ENCODE assay signal across 11 cellular contexts in genomic region chr13:30466841-30467252, GRCh38. TPM values are rescaled to one million over a fixed set of nuclear protein-coding genes. Genes with fewer than 3 reads are reported as not detected.
A peak's percentile ranks its signal among the peaks of the same experiment; 100 is the strongest.
DNase-seq lines count a peak whose midpoint lies in the region; ATAC-seq and TF ChIP-seq lines count a peak whose summit lies in the region.
"Had no signal": no experiment of that assay in that cellular context is flagged by ENCODE, and none has a peak within 500 bp of the region (broad histone marks: within the 10 kb centered on the region; RNA-seq: fewer than 3 reads in every experiment).

No MANE protein-coding gene starts in this region.

- no TSS peak for BruUV-seq in A673 (replicated peaks; lab: Mats Ljungman, UMichigan)
- no TSS peak for BruUV-seq in OCI-LY7 (replicated peaks; lab: Mats Ljungman, UMichigan)
- no TSS peak for BruUV-seq in mammary epithelial cell (replicated peaks; lab: Mats Ljungman, UMichigan)

- peaks cover 48% of the 10 kb centered on the region for H3K79me2 ChIP-seq in OCI-LY7 (ENCODE audit: insufficient read depth, low read depth, low read length)
- peaks cover 33% of the 10 kb centered on the region for H3K79me2 ChIP-seq in mammary epithelial cell (ENCODE audit: insufficient read depth, low read length)

- H2AFZ ChIP-seq in OCI-LY7 (ENCODE audit: low read length) (peak overlapping the region; percentile 77), mammary epithelial cell (ENCODE audit: low read depth, low read length) (peak overlapping the region; percentile 97)

- no peaks in the 10 kb centered on the region for H3K9me3 ChIP-seq in A673 (ENCODE audit: low read depth, low read length, poor library complexity, severe bottlenecking)
- no peaks in the 10 kb centered on the region for H3K9me3 ChIP-seq in OCI-LY7 (ENCODE audit: low read length)
- H3K9me3 ChIP-seq in mammary epithelial cell (replicated peaks; ENCODE audit: insufficient read depth, low read length), result no peaks in the 10 kb centered on the region
- H3K9me3 ChIP-seq in esophagus muscularis mucosa, result no peaks in the 10 kb centered on the region
- no peaks in the 10 kb centered on the region for H3K9me3 ChIP-seq in gastroesophageal sphincter
- H3K9me3 ChIP-seq: upper lobe of right lung had no signal

- WGBS in mammary epithelial cell (ENCODE audit: low coverage, missing lambda C conversion rate), result 67% methylated on average over 4 of the region's 4 CpGs
- 55% methylated on average over 4 of the region's 4 CpGs for WGBS in esophagus muscularis mucosa
- 43 to 62% methylated on average over 3 to 4 of the region's 4 CpGs for WGBS in gastroesophageal sphincter (ENCODE audit: low coverage in 1 of 2), 2 donors

- H4K20me1 ChIP-seq in OCI-LY7 (ENCODE audit: insufficient read depth, low read length) (peaks cover 18% of the 10 kb centered on the region), mammary epithelial cell (ENCODE audit: insufficient read depth, low read length) (no peaks in the 10 kb centered on the region)

- TF ChIP-seq POLR2A in esophagus muscularis mucosa (IDR thresholded peaks at IDR 0.05; ENCODE audit: low read depth) (no peak), gastroesophageal sphincter (IDR thresholded peaks at IDR 0.05) (no peak)

- dilution Hi-C loops in mammary epithelial cell (cut with HindIII; ENCODE audit: low sequenced_read_pairs), result no loop called here

- TF ChIP-seq CTCF in A673 (conservative IDR thresholded peaks at IDR 0.05; ENCODE audit: low read depth, low read length) (no peak), OCI-LY7 (conservative IDR thresholded peaks at IDR 0.05; ENCODE audit: low read length) (no peak), mammary epithelial cell (conservative IDR thresholded peaks at IDR 0.05 in 1 of 2, IDR thresholded peaks at IDR 0.05 in 1 of 2; ENCODE audit: extremely low read depth in 1 of 2, insufficient read depth in 1 of 2, low read depth in 1 of 2, low read length in 2 of 2) (no peak), esophagus muscularis mucosa (IDR thresholded peaks at IDR 0.05) (no peak), gastroesophageal sphincter (IDR thresholded peaks at IDR 0.05) (no peak)

- in situ Hi-C loops in mammary epithelial cell (cut with MboI; ENCODE audit: low sequenced_read_pairs in 2 of 2), result loop anchor here (10.0 to 25.0 kb wide), 2 partner anchors 148 to 330 kb away; partner anchors contain the start of gene USPL1 (in 1 of the 2)

- DNase-seq in A673 (ENCODE audit: low spot score), result peak; percentile 48
- DNase-seq in H4 (ENCODE audit: low spot score), result peak; percentile 36
- peak; percentile 81 for DNase-seq in OCI-LY7 (ENCODE audit: low spot score)
- DNase-seq in mammary epithelial cell, result no peak
- DNase-seq in cerebellum (ENCODE audit: low spot score), result no peak
- DNase-seq in esophagus muscularis mucosa (ENCODE audit: extremely low spot score), result no peak
- no peak for DNase-seq in hypothalamus (lab: John Stamatoyannopoulos, UW)
- DNase-seq: upper lobe of right lung had no signal

- H3K36me3 ChIP-seq in A673 (ENCODE audit: insufficient read depth, low read length, poor library complexity, severe bottlenecking) (peaks cover 21% of the 10 kb centered on the region), OCI-LY7 (ENCODE audit: insufficient read depth, low read length) (peaks cover 32% of the 10 kb centered on the region), mammary epithelial cell (ENCODE audit: insufficient read depth, low read length) (peaks cover 9% of the 10 kb centered on the region), esophagus muscularis mucosa (peaks cover 0 to 15% (median 10%) of the 10 kb centered on the region in 4 donors), gastroesophageal sphincter (peaks cover 0 to 14% of the 10 kb centered on the region in 2 donors)

- POLR2A ChIA-PET in A673 (lab: Charles Lee; ENCODE audit: low non-redundant PET) (interaction anchor here (0.8 kb wide), 1 partner anchor 517 kb away, joined by 7 read pairs; no protein-coding TSS in a partner anchor), OCI-LY7 (lab: Charles Lee) (interaction anchor here (0.9 to 2.5 kb wide), 10 partner anchors 9 to 150 kb away, joined by 3 to 12 read pairs (median 5); partner anchors contain the start of gene USPL1)

- H3K4me3 ChIP-seq in A673 (ENCODE audit: low read depth, low read length, poor library complexity, severe bottlenecking) (peak overlapping the region; percentile 82), OCI-LY7 (ENCODE audit: low read depth, low read length, poor library complexity, severe bottlenecking) (peak overlapping the region; percentile 99), mammary epithelial cell (replicated peaks in 1 of 3; ENCODE audit: insufficient read depth in 1 of 3, low read depth in 2 of 3, low read length in 3 of 3) (no peak overlapping the region), esophagus muscularis mucosa (no peak overlapping the region), gastroesophageal sphincter (no peak overlapping the region)

- no peaks in the 10 kb centered on the region for H3K9me2 ChIP-seq in OCI-LY7 (ENCODE audit: insufficient read depth, low read length)

- H3K4me1 ChIP-seq in A673 (ENCODE audit: insufficient read depth, low read length, poor library complexity, severe bottlenecking) (peaks cover 26% of the 10 kb centered on the region), OCI-LY7 (ENCODE audit: insufficient read depth, low read length, poor library complexity, severe bottlenecking) (peaks cover 37% of the 10 kb centered on the region), mammary epithelial cell (ENCODE audit: insufficient read depth, low read length) (peaks cover 23% of the 10 kb centered on the region), esophagus muscularis mucosa (peaks cover 24 to 28% (median 26%) of the 10 kb centered on the region in 4 donors), gastroesophageal sphincter (peaks cover 11 to 25% (median 14%) of the 10 kb centered on the region in 3 donors)

- no peak for TF ChIP-seq EP300 in esophagus muscularis mucosa (IDR thresholded peaks at IDR 0.05)
- no peak for TF ChIP-seq EP300 in gastroesophageal sphincter (IDR thresholded peaks at IDR 0.05)

- H3K27ac ChIP-seq in A673 (ENCODE audit: low read depth, low read length, poor library complexity, severe bottlenecking) (peak overlapping the region; percentile 100), OCI-LY7 (ENCODE audit: low read depth, low read length, poor library complexity, severe bottlenecking) (peak overlapping the region; percentile 93), mammary epithelial cell (ENCODE audit: insufficient read depth, low read depth, low read length) (peak overlapping the region; percentile 89), esophagus muscularis mucosa (replicated peaks in 1 of 4) (no peak overlapping the region), gastroesophageal sphincter (no peak overlapping the region)
- H3K27ac ChIP-seq: upper lobe of right lung had no signal

- H3K27me3 ChIP-seq in A673 (replicated peaks; ENCODE audit: insufficient read depth, low read depth, low read length, poor library complexity), result no peaks in the 10 kb centered on the region
- no peaks in the 10 kb centered on the region for H3K27me3 ChIP-seq in mammary epithelial cell (ENCODE audit: insufficient read depth, low read length)
- H3K27me3 ChIP-seq in esophagus muscularis mucosa, result no peaks in the 10 kb centered on the region
- H3K27me3 ChIP-seq in gastroesophageal sphincter, result no peaks in the 10 kb centered on the region
- H3K27me3 ChIP-seq: upper lobe of right lung had no signal

- H3K9ac ChIP-seq in mammary epithelial cell (ENCODE audit: insufficient read depth, low read length), result peak overlapping the region; percentile 84

- H3K4me2 ChIP-seq in OCI-LY7 (ENCODE audit: low read length), result peak overlapping the region; percentile 92
- peak overlapping the region; percentile 91 for H3K4me2 ChIP-seq in mammary epithelial cell (ENCODE audit: insufficient read depth, low read depth, low read length)

- CTCF ChIA-PET in A673 (lab: Charles Lee), result no interaction called here
- CTCF ChIA-PET in OCI-LY7 (lab: Charles Lee; ENCODE audit: unreplicated experiment), result no interaction called here
- CTCF ChIA-PET in mammary epithelial cell (lab: Charles Lee; ENCODE audit: low non-redundant PET), result no interaction called here

- intact Hi-C loops in A673 (cut with micrococcal nuclease; ENCODE audit: unreplicated experiment) (loop anchor here (1.0 to 5.0 kb wide), 3 partner anchors 105 to 335 kb away; partner anchors contain the start of gene USPL1), OCI-LY7 (cut with micrococcal nuclease; ENCODE audit: unreplicated experiment) (loop anchor here (1.0 to 10.0 kb wide), 7 partner anchors 22 to 338 kb away; partner anchors contain the start of gene KATNAL1), mammary epithelial cell (cut with micrococcal nuclease) (loop anchor here (10.0 kb wide), 1 partner anchor 208 kb away; no protein-coding TSS in a partner anchor), esophagus muscularis mucosa (cut with DNase I) (loop anchor here (5.0 to 10.0 kb wide), 5 partner anchors 208 to 622 kb away; no protein-coding TSS in a partner anchor)

- no peak for ATAC-seq in gastroesophageal sphincter
- ATAC-seq: upper lobe of right lung had no signal

RNA-seq across cellular contexts. Expression of gene HMGB1, which starts 1.1 kb away (rescaled TPM):
- total RNA-seq in A673 (2021), result 1,533 and 1,602 TPM in 2 replicates
- total RNA-seq in H4 (2014; rRNA removed; shearing (Covaris generic)), result 764 and 846 TPM in 2 replicates
- total RNA-seq in OCI-LY7 (2014; rRNA removed; shearing (Covaris generic)), result 1,288 and 1,675 TPM in 2 replicates
- 1,114 and 1,344 TPM in 2 replicates for total RNA-seq in OCI-LY7 (2022)
- 100 to 1,000 TPM in 1 of 2 donors, 10 to 100 TPM in 1; 78.0 to 273 TPM for total RNA-seq in mammary epithelial cell
- 192 TPM for polyA plus RNA-seq in mammary epithelial cell
- 58.7 TPM for polyA minus RNA-seq in mammary epithelial cell
- 278 TPM for total RNA-seq in cerebellum
- 100 to 1,000 TPM; 169 to 229 (median 218) TPM for total RNA-seq in esophagus muscularis mucosa
- total RNA-seq in gastroesophageal sphincter, result 100 to 1,000 TPM; 255 to 350 (median 337) TPM

RNA-seq across cellular contexts. Expression of gene UBE2L5, which starts 44.6 kb away (rescaled TPM):
- total RNA-seq in A673 (2021) (0.21 TPM in 1 of 2 replicates, not detected in the other), OCI-LY7 (2022) (1.00 and 1.8 TPM in 2 replicates), mammary epithelial cell (not detected), cerebellum (0.64 TPM), esophagus muscularis mucosa (under 1 TPM in 1 of 4 donors, not detected in 3; 0.39 TPM), gastroesophageal sphincter (under 1 TPM in 1 of 4 donors, not detected in 3; 0.31 TPM)
- total RNA-seq in H4 (2014; rRNA removed; shearing (Covaris generic)), result not detected in 2 replicates
- 0.15 and 0.22 TPM in 2 replicates for total RNA-seq in OCI-LY7 (2014; rRNA removed; shearing (Covaris generic))
- not detected for polyA plus RNA-seq in mammary epithelial cell
- 0.67 TPM for polyA minus RNA-seq in mammary epithelial cell
- total RNA-seq: bronchial epithelial cell, upper lobe of right lung had no signal
- polyA plus RNA-seq: neural cell had no signal

Comparison
In these comparisons a context has a peak if more than half of its experiments do, and no peak if none do; other contexts are left out.
1. DNase-seq: peak in A673 (single experiment), H4 (single experiment) and OCI-LY7 (single experiment); none in mammary epithelial cell (single experiment), cerebellum (single experiment), esophagus muscularis mucosa (single experiment) and hypothalamus (0 of 51).
2. H3K27ac ChIP-seq: peak in A673 (single experiment), OCI-LY7 (single experiment) and mammary epithelial cell (single experiment); none in esophagus muscularis mucosa (0 of 4) and gastroesophageal sphincter (0 of 4).
3. H3K4me3 ChIP-seq: peak in A673 (single experiment) and OCI-LY7 (single experiment); none in mammary epithelial cell (0 of 3), esophagus muscularis mucosa (0 of 4) and gastroesophageal sphincter (0 of 2).